In the genomic region with DNA sequence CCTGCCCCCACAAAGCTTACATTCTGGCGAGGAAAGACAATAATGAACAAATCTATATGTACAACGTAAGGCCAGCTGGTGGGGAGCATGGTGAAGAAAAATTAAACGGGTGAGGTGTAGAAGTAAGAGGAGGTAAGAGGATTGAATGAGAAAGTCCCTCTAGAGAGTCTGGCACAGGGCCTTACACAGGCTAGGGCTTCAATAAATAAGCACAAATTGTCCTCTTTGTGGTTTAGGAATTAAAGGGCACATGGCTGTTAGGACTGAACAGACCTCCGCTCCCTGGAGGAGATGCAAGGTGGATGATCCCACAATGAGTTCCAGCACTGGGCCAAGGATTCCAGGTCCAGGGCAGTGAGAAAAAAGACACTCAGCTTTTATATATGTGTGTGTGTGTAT, we compare ENCODE assay signal across 8 cellular contexts. TPM values are rescaled to one million over a fixed set of nuclear protein-coding genes. Genes with fewer than 3 reads are reported as not detected.
DNase-seq lines count a peak whose midpoint lies in the region; ATAC-seq and TF ChIP-seq lines count a peak whose summit lies in the region.

No MANE protein-coding gene starts in this region.

- H3K36me3 ChIP-seq in esophagus squamous epithelium (no peaks in the 10 kb centered on the region), psoas muscle (ENCODE audit: insufficient read depth in 1 of 2, low read depth in 1 of 2) (no peaks in the 10 kb centered on the region), OCI-LY7 (ENCODE audit: insufficient read depth, low read length) (no peaks in the 10 kb centered on the region)

- H3K4me3 ChIP-seq in esophagus squamous epithelium (no peak overlapping the region), psoas muscle (no peak overlapping the region), OCI-LY7 (ENCODE audit: low read depth, low read length, poor library complexity, severe bottlenecking) (no peak overlapping the region)

- no peaks in the 10 kb centered on the region for H3K9me3 ChIP-seq in esophagus squamous epithelium
- H3K9me3 ChIP-seq in psoas muscle, result no peaks in the 10 kb centered on the region
- peaks cover 8% of the 10 kb centered on the region; the same call in 1 of the 2 replicates for H3K9me3 ChIP-seq in OCI-LY7 (ENCODE audit: low read length)

- POLR2A ChIA-PET in OCI-LY7 (lab: Charles Lee), result interaction anchor here (1.3 kb wide), 1 partner anchor 12 kb away, joined by 4 read pairs; no protein-coding TSS in a partner anchor

- intact Hi-C loops in esophagus squamous epithelium (cut with DNase I) (no loop called here), psoas muscle (cut with DNase I) (no loop called here), OCI-LY7 (cut with micrococcal nuclease; ENCODE audit: unreplicated experiment) (loop anchor here (10.0 kb wide), 1 partner anchor 66 kb away; no protein-coding TSS in a partner anchor)

- H3K27me3 ChIP-seq in esophagus squamous epithelium (no peaks in the 10 kb centered on the region), psoas muscle (ENCODE audit: insufficient read depth in 3 of 3, low read length in 2 of 3) (peaks cover 0 to under 1% (median 0%) of the 10 kb centered on the region in 3 donors)

- H3K9me2 ChIP-seq in OCI-LY7 (ENCODE audit: insufficient read depth, low read length), result no peaks in the 10 kb centered on the region

- no peaks in the 10 kb centered on the region for H4K20me1 ChIP-seq in OCI-LY7 (ENCODE audit: insufficient read depth, low read length)

- no peak for TF ChIP-seq POLR2A in esophagus squamous epithelium (IDR thresholded peaks at IDR 0.05)

- 49 to 51% methylated on average over 4 of the region's 4 CpGs for whole genome bisulfite sequencing in esophagus squamous epithelium, 2 donors
- 68 to 77% (median 68%) methylated on average over 4 of the region's 4 CpGs for WGBS in psoas muscle, 3 donors

- TF ChIP-seq CTCF in esophagus squamous epithelium (IDR thresholded peaks at IDR 0.05) (no peak), psoas muscle (IDR thresholded peaks at IDR 0.05) (no peak), OCI-LY7 (conservative IDR thresholded peaks at IDR 0.05; ENCODE audit: low read length) (no peak)

- H3K4me1 ChIP-seq in esophagus squamous epithelium, result peaks cover 10 to 25% (median 14%) of the 10 kb centered on the region in 3 donors
- H3K4me1 ChIP-seq in psoas muscle, result peaks cover 14% of the 10 kb centered on the region
- H3K4me1 ChIP-seq in OCI-LY7 (ENCODE audit: insufficient read depth, low read length, poor library complexity, severe bottlenecking), result no peaks in the 10 kb centered on the region

- no peak overlapping the region for H3K4me2 ChIP-seq in OCI-LY7 (ENCODE audit: low read length)

- ATAC-seq in GM18909 (IDR thresholded peaks at IDR 0.05; ENCODE audit: poor library complexity, unreplicated experiment), result peak; percentile 2
- peak; percentile 2 to 23 (median 10) for ATAC-seq in psoas muscle
- ATAC-seq in HG03095 (IDR thresholded peaks at IDR 0.05; ENCODE audit: unreplicated experiment), result no peak

- no peaks in the 10 kb centered on the region for H3K79me2 ChIP-seq in OCI-LY7 (ENCODE audit: insufficient read depth, low read depth, low read length)

- no TSS peak for BruUV-seq in OCI-LY7 (replicated peaks; lab: Mats Ljungman, UMichigan)

- H3K27ac ChIP-seq in esophagus squamous epithelium (peak overlapping the region; percentile 32 to 78 (median 58)), psoas muscle (peak overlapping the region; percentile 87), OCI-LY7 (ENCODE audit: low read depth, low read length, poor library complexity, severe bottlenecking) (no peak overlapping the region)

- CTCF ChIA-PET in OCI-LY7 (lab: Charles Lee; ENCODE audit: unreplicated experiment), result no interaction called here

- H2AFZ ChIP-seq in OCI-LY7 (ENCODE audit: low read length), result no peak overlapping the region

- DNase-seq in RPMI7951 (ENCODE audit: low read depth) (peak; percentile 72), esophagus squamous epithelium (lab: John Stamatoyannopoulos, UW) (no peak), psoas muscle (no peak), OCI-LY7 (ENCODE audit: low spot score) (no peak)
- no peak for DNase-seq in activated CD4-positive, alpha-beta T cell treated with anti-CD3 and anti-CD28 coated beads, Interleukin-2, amount 50 U/mL, for 48 hours
- DNase-seq in stimulated activated CD4-positive, alpha-beta T cell treated with anti-CD3 and anti-CD28 coated beads, Interleukin-2, amount 100 ng/mL, for 48 hours, result no peak

RNA-seq across cellular contexts. Expression of gene HAPSTR1, which starts 43.1 kb away (rescaled TPM):
- total RNA-seq in RPMI7951 (2014; rRNA removed; shearing (Covaris generic)), result 32.6 and 35.9 TPM in 2 replicates
- 10 to 100 TPM; 37.8 to 59.8 (median 47.0) TPM for total RNA-seq in esophagus squamous epithelium
- total RNA-seq in psoas muscle, result 10 to 100 TPM; 54.5 to 80.0 (median 73.5) TPM
- 10 to 100 TPM; 15.1 to 44.5 (median 18.2) TPM for polyA plus RNA-seq in psoas muscle
- total RNA-seq in OCI-LY7 (2014; rRNA removed; shearing (Covaris generic)), result 50.9 and 51.5 TPM in 2 replicates
- 71.5 and 77.9 TPM in 2 replicates for total RNA-seq in OCI-LY7 (2022)
